ENCODE assay signal across 16 cellular contexts in genomic region chr10:80323298-80323697, GRCh38. TPM values are rescaled to one million over a fixed set of nuclear protein-coding genes. Genes with fewer than 3 reads are reported as not detected.
DNase-seq lines count a peak whose midpoint lies in the region; ATAC-seq and TF ChIP-seq lines count a peak whose summit lies in the region.
"Had no signal": no experiment of that assay in that cellular context is flagged by ENCODE, and none has a peak within 500 bp of the region (broad histone marks: within the 10 kb centered on the region; RNA-seq: fewer than 3 reads in every experiment).

No MANE protein-coding gene starts in this region.

- H3K4me3 ChIP-seq in BLaER1 treated with 17β-estradiol and CSF1 and Interleukin-3, amounts not matched to agents 10 nM and 100 nM, result no peak overlapping the region
- no peak overlapping the region for H3K4me3 ChIP-seq in right lobe of liver

- CTCF ChIA-PET in activated CD4-positive, alpha-beta T cell treated with anti-CD3 and anti-CD28 coated beads, Interleukin-2, amount 10 ng/mL, durations not matched to agents 7 days and 5 days (lab: Charles Lee), result interaction anchor here (1.2 kb wide), 1 partner anchor 28 kb away, joined by 4 read pairs; no protein-coding TSS in a partner anchor
- CTCF ChIA-PET in WTC11 (lab: Charles Lee), result interaction anchor here (1.0 kb wide), 1 partner anchor 63 kb away, joined by 4 read pairs; no protein-coding TSS in a partner anchor

- no peaks in the 10 kb centered on the region for H3K4me1 Mint-ChIP-seq in activated CD4-positive, alpha-beta T cell treated with anti-CD3 and anti-CD28 coated beads, Interleukin-2, amount 10 ng/mL, durations not matched to agents 7 days and 5 days
- peaks cover 9% of the 10 kb centered on the region for H3K4me1 Mint-ChIP-seq in WTC11

- peaks cover 12 to 24% (median 19%) of the 10 kb centered on the region in 10 experiments for H3K4me1 ChIP-seq in BLaER1 treated with 17β-estradiol and CSF1 and Interleukin-3, amounts not matched to agents 10 nM and 100 nM
- peaks cover 0 to 54% (median 10%) of the 10 kb centered on the region in 4 donors for H3K4me1 ChIP-seq in right lobe of liver

- peak overlapping the region in 2 of 11 experiments; percentile 5 to 30; a peak in 4 of 22 replicates for H3K27ac ChIP-seq in BLaER1 treated with 17β-estradiol and CSF1 and Interleukin-3, amounts not matched to agents 10 nM and 100 nM
- peak overlapping the region; percentile 54 to 92 (median 91) for H3K27ac ChIP-seq in right lobe of liver
- H3K27ac ChIP-seq: C4-2B had no signal

- intact Hi-C loops in right lobe of liver (cut with DNase I), result loop anchor here in 1 of 2 donors (10.0 kb wide), 1 partner anchor 58 kb away; no protein-coding TSS in a partner anchor

- no peaks in the 10 kb centered on the region for H4K20me1 ChIP-seq in BLaER1 treated with 17β-estradiol and CSF1 and Interleukin-3, amounts not matched to agents 10 nM and 100 nM

- H3K4me3 Mint-ChIP-seq in activated CD4-positive, alpha-beta T cell treated with anti-CD3 and anti-CD28 coated beads, Interleukin-2, amount 10 ng/mL, durations not matched to agents 7 days and 5 days, result no peak overlapping the region
- H3K4me3 Mint-ChIP-seq in WTC11, result no peak overlapping the region
- H3K4me3 Mint-ChIP-seq: CD8-positive, alpha-beta T cell had no signal

- 35% methylated on average over 2 of the region's 3 CpGs for WGBS in right lobe of liver (ENCODE audit: insufficient coverage, low coverage, low lambda C conversion rate, missing lambda C conversion rate)

- no peak overlapping the region for H3K9ac ChIP-seq in BLaER1 treated with 17β-estradiol and CSF1 and Interleukin-3, amounts not matched to agents 10 nM and 100 nM

- TF ChIP-seq CTCF in WTC11 (IDR thresholded peaks at IDR 0.05) (no peak), right lobe of liver (IDR thresholded peaks at IDR 0.05) (no peak)

- POLR2A ChIA-PET in activated CD4-positive, alpha-beta T cell treated with anti-CD3 and anti-CD28 coated beads, Interleukin-2, amount 10 ng/mL, durations not matched to agents 7 days and 5 days (lab: Charles Lee), result no interaction called here
- POLR2A ChIA-PET in WTC11 (lab: Charles Lee), result no interaction called here

- 0 out of 22 replicates have a peak, but pooled peaks cover 0 to 4% (median 0%) of the 10 kb centered on the region in 11 experiments for H3K9me3 ChIP-seq in BLaER1 treated with 17β-estradiol and CSF1 and Interleukin-3, amounts not matched to agents 10 nM and 100 nM (replicated peaks in 1 of 11)
- H3K9me3 ChIP-seq in right lobe of liver, result no peaks in the 10 kb centered on the region

- no peaks in the 10 kb centered on the region for H3K27me3 ChIP-seq in BLaER1 treated with 17β-estradiol and CSF1 and Interleukin-3, amounts not matched to agents 10 nM and 100 nM
- H3K27me3 ChIP-seq in right lobe of liver, result no peaks in the 10 kb centered on the region

- no peaks in the 10 kb centered on the region for H3K9me3 Mint-ChIP-seq in activated CD4-positive, alpha-beta T cell treated with anti-CD3 and anti-CD28 coated beads, Interleukin-2, amount 10 ng/mL, durations not matched to agents 7 days and 5 days
- no peaks in the 10 kb centered on the region for H3K9me3 Mint-ChIP-seq in WTC11
- H3K9me3 Mint-ChIP-seq: CD8-positive, alpha-beta T cell had no signal

- H3K4me2 ChIP-seq in BLaER1 treated with 17β-estradiol and CSF1 and Interleukin-3, amounts not matched to agents 10 nM and 100 nM, result peak overlapping the region; percentile 13 to 61 (median 46); a peak in 20 of 22 replicates

- ATAC-seq in WTC11, result peak; percentile 67
- ATAC-seq in right lobe of liver, result no peak
- ATAC-seq: CD8-positive, alpha-beta T cell had no signal

- no peak for TF ChIP-seq POLR2A in right lobe of liver (IDR thresholded peaks at IDR 0.05)

- H3K36me3 Mint-ChIP-seq in activated CD4-positive, alpha-beta T cell treated with anti-CD3 and anti-CD28 coated beads, Interleukin-2, amount 10 ng/mL, durations not matched to agents 7 days and 5 days (ENCODE audit: low read depth), result no peaks in the 10 kb centered on the region
- no peaks in the 10 kb centered on the region for H3K36me3 Mint-ChIP-seq in WTC11
- H3K36me3 Mint-ChIP-seq: CD8-positive, alpha-beta T cell had no signal

- DNase-seq in activated CD4-positive, alpha-beta T cell treated with anti-CD3 and anti-CD28 coated beads for 48 hours, result peak; percentile 4
- no peak for DNase-seq in activated CD4-positive, alpha-beta T cell treated with anti-CD3 and anti-CD28 coated beads, Interleukin-2, amount 10 ng/mL, durations not matched to agents 7 days and 5 days
- DNase-seq in WTC11 (ENCODE audit: low spot score) (no peak), right lobe of liver (no peak), medulla oblongata (ENCODE audit: extremely low spot score) (no peak), GM19238 (ENCODE audit: insufficient read length, low spot score) (no peak), H4 (ENCODE audit: low spot score) (no peak)
- DNase-seq: 8988T; ACHN; CD8-positive, alpha-beta T cell; COR-L47; DMS79 treated with DMSO at 0.1 percent for 48 hours; EL; IMR-90 had no signal

- no peaks in the 10 kb centered on the region for H3K36me3 ChIP-seq in BLaER1 treated with 17β-estradiol and CSF1 and Interleukin-3, amounts not matched to agents 10 nM and 100 nM
- H3K36me3 ChIP-seq in right lobe of liver, result no peaks in the 10 kb centered on the region

- no peak overlapping the region for H3K27ac Mint-ChIP-seq in activated CD4-positive, alpha-beta T cell treated with anti-CD3 and anti-CD28 coated beads, Interleukin-2, amount 10 ng/mL, durations not matched to agents 7 days and 5 days
- H3K27ac Mint-ChIP-seq in WTC11, result no peak overlapping the region
- H3K27ac Mint-ChIP-seq: CD8-positive, alpha-beta T cell had no signal

- peaks cover 7% of the 10 kb centered on the region for H3K27me3 Mint-ChIP-seq in activated CD4-positive, alpha-beta T cell treated with anti-CD3 and anti-CD28 coated beads, Interleukin-2, amount 10 ng/mL, durations not matched to agents 7 days and 5 days
- H3K27me3 Mint-ChIP-seq in WTC11 (ENCODE audit: low read depth), result no peaks in the 10 kb centered on the region; the same call in 1 of the 2 replicates

TF ChIP-seq in WTC11, 78 proteins besides CTCF, POLR2A, EP300 and RAD21 (continues in another document):
- no peak for TF ChIP-seq OVOL2 (CRISPR knock-in tag; IDR thresholded peaks at IDR 0.05; ENCODE audit: borderline replicate concordance)
- no peak for TF ChIP-seq IRF1 (CRISPR knock-in tag; IDR thresholded peaks at IDR 0.05)
- no peak for TF ChIP-seq ATF3 (CRISPR knock-in tag; conservative IDR thresholded peaks at IDR 0.05)
- TF ChIP-seq NR3C1 (CRISPR knock-in tag; conservative IDR thresholded peaks at IDR 0.05; ENCODE audit: low read depth), result no peak
- no peak for TF ChIP-seq NR2C2 (CRISPR knock-in tag; IDR thresholded peaks at IDR 0.05)
- TF ChIP-seq PRDM15 (CRISPR knock-in tag; IDR thresholded peaks at IDR 0.05), result no peak

RNA-seq across cellular contexts. Expression of gene DYDC1, which starts 33.3 kb away (rescaled TPM):
- total RNA-seq in activated CD4-positive, alpha-beta T cell treated with anti-CD3 and anti-CD28 coated beads, Interleukin-2, amount 10 ng/mL, durations not matched to agents 7 days and 5 days, result not detected
- total RNA-seq in WTC11 (2021), result 0.50 to 0.52 TPM in 2 of 3 replicates, not detected in the other
- not detected for total RNA-seq in right lobe of liver
- total RNA-seq in H4 (2014; rRNA removed; shearing (Covaris generic)), result not detected in 2 replicates
- total RNA-seq: CD8-positive, alpha-beta T cell; IMR-90 had no signal

RNA-seq across cellular contexts. Expression of gene DYDC2, which starts 33.3 kb away (rescaled TPM):
- not detected for total RNA-seq in activated CD4-positive, alpha-beta T cell treated with anti-CD3 and anti-CD28 coated beads, Interleukin-2, amount 10 ng/mL, durations not matched to agents 7 days and 5 days
- 1.9 to 3.3 TPM (median 2.4 TPM) in 3 replicates for total RNA-seq in WTC11 (2021)
- total RNA-seq in right lobe of liver, result 1 to 10 TPM in 2 of 6 experiments, under 1 TPM in 2, not detected in 2; 0.34 to 2.5 (median 0.84) TPM
- 0.08 and 0.47 TPM in 2 replicates for total RNA-seq in H4 (2014; rRNA removed; shearing (Covaris generic))
- total RNA-seq: CD8-positive, alpha-beta T cell; IMR-90 had no signal

RNA-seq across cellular contexts. Expression of gene MAT1A, which starts 33.8 kb away (rescaled TPM):
- not detected for total RNA-seq in activated CD4-positive, alpha-beta T cell treated with anti-CD3 and anti-CD28 coated beads, Interleukin-2, amount 10 ng/mL, durations not matched to agents 7 days and 5 days
- total RNA-seq in WTC11 (2021), result 2.3 to 5.0 TPM (median 4.3 TPM) in 3 replicates
- total RNA-seq in right lobe of liver, result 1,000 to 10,000 TPM in 2 of 6 experiments, 100 to 1,000 TPM in 4; 430 to 1,200 (median 741) TPM
- 1.2 and 1.7 TPM in 2 replicates for total RNA-seq in H4 (2014; rRNA removed; shearing (Covaris generic))
- total RNA-seq: CD8-positive, alpha-beta T cell; IMR-90 had no signal

Comparison
In these comparisons a context has a peak if more than half of its experiments do, and no peak if none do; other contexts are left out.
1. RNA of gene MAT1A, which starts 33.8 kb away (total RNA-seq): 430 to 1,200 TPM in right lobe of liver; 2.3 to 5.0 TPM in WTC11, 1.2 to 1.7 TPM in H4 and not detected in activated CD4-positive, alpha-beta T cell treated with anti-CD3 and anti-CD28 coated beads, Interleukin-2, amount 10 ng/mL, durations not matched to agents 7 days and 5 days; every median in the first group is over 10 times any median in the second.